24 cellular contexts compared by ENCODE assay signal in the genomic region with DNA sequence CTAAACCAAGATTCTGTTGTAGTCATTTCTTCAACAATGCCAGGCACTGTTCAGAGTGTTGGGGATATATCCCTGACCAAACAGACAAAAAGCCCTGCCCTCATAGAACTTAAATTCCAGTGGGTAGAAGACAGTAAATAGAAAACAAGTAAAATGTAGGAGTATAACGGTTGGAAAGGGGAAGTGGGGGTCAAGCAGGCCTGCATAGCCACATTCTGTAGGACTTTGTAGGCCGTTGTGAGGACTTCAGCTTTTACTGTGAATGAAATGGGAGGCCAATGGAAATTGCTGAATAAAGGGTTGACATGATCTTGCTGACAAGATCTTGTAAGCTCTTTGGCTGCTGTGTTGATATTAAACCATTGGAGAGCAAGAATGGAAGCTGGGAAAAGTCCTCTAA. TPM values are rescaled to one million over a fixed set of nuclear protein-coding genes. Genes with fewer than 3 reads are reported as not detected.
DNase-seq lines count a peak whose midpoint lies in the region; ATAC-seq, FAIRE-seq and TF ChIP-seq lines count a peak whose summit lies in the region.
"Had no signal": no experiment of that assay in that cellular context is flagged by ENCODE, and none has a peak within 500 bp of the region (broad histone marks: within the 10 kb centered on the region; RNA-seq: fewer than 3 reads in every experiment).

No MANE protein-coding gene starts in this region.

- no peaks in the 10 kb centered on the region for H3K9me1 ChIP-seq in K562 (ENCODE audit: control insufficient read depth, insufficient read depth, low read length)

- H3K4me1 ChIP-seq in ACC112 (ENCODE audit: control insufficient read depth, insufficient read depth, low read length, unreplicated experiment) (peaks cover 25% of the 10 kb centered on the region), K562 (replicated peaks in 1 of 2; ENCODE audit: control insufficient read depth in 2 of 2, insufficient read depth in 2 of 2, low read length in 2 of 2) (peaks cover 5 to 15% of the 10 kb centered on the region in 2 experiments; a peak in 4 of 5 replicates)
- H3K4me1 ChIP-seq in BLaER1 treated with 17β-estradiol and CSF1 and Interleukin-3, amounts not matched to agents 10 nM and 100 nM = peaks cover 23 to 50% (median 40%) of the 10 kb centered on the region in 10 experiments

- POLR2A ChIA-PET in K562 (lab: Yijun Ruan, JAX) = no interaction called here

- peaks cover 21% of the 10 kb centered on the region for H3K4me1 Mint-ChIP-seq in endothelial cell (ENCODE audit: unreplicated experiment)

- peaks cover 4% of the 10 kb centered on the region for H3K36me3 Mint-ChIP-seq in endothelial cell (ENCODE audit: low read depth, unreplicated experiment)

- peaks cover 0 to 22% (median 6%) of the 10 kb centered on the region in 11 experiments; a peak in 6 of 22 replicates for H4K20me1 ChIP-seq in BLaER1 treated with 17β-estradiol and CSF1 and Interleukin-3, amounts not matched to agents 10 nM and 100 nM
- no peaks in the 10 kb centered on the region for H4K20me1 ChIP-seq in K562 (replicated peaks; ENCODE audit: control insufficient read depth, insufficient read depth, low read length)

- 78% methylated on average over 2 of the region's 2 CpGs for WGBS in K562 (ENCODE audit: insufficient coverage, low coverage, missing lambda C conversion rate)

- peak overlapping the region in 10 of 11 experiments; percentile 84 to 98 (median 91); a peak in 17 of 22 replicates for H3K4me2 ChIP-seq in BLaER1 treated with 17β-estradiol and CSF1 and Interleukin-3, amounts not matched to agents 10 nM and 100 nM
- H3K4me2 ChIP-seq in K562 (ENCODE audit: insufficient read depth, low read length) = no peak overlapping the region

- no peaks in the 10 kb centered on the region for H3K9me3 Mint-ChIP-seq in endothelial cell (ENCODE audit: unreplicated experiment)
- H3K9me3 Mint-ChIP-seq: CD4-positive, alpha-beta memory T cell had no signal

- no peak for TF ChIP-seq POLR2A in K562 (conservative IDR thresholded peaks at IDR 0.05)

- no peak overlapping the region for H3K27ac ChIP-seq in ACC112 (ENCODE audit: low read depth, low read length)
- H3K27ac ChIP-seq in BLaER1 treated with 17β-estradiol and CSF1 and Interleukin-3, amounts not matched to agents 10 nM and 100 nM = no peak overlapping the region
- H3K27ac ChIP-seq in K562 (ENCODE audit: extremely low read depth, low read depth, low read length) = no peak overlapping the region
- H3K27ac ChIP-seq: PC-9 had no signal

- TF ChIP-seq CTCF in K562 (IDR thresholded peaks at IDR 0.05 in 2 of 3, conservative IDR thresholded peaks at IDR 0.05 in 1 of 3; ENCODE audit: insufficient read depth in 2 of 3, low read depth in 1 of 3, low read length in 3 of 3) = no peak
- TF ChIP-seq CTCF in endothelial cell (IDR thresholded peaks at IDR 0.05; ENCODE audit: unreplicated experiment) = no peak

- H2AFZ ChIP-seq in ACC112 (ENCODE audit: low read length, unreplicated experiment) (no peak overlapping the region), K562 (ENCODE audit: low read depth, low read length) (no peak overlapping the region)
- H2AFZ ChIP-seq: PC-9 had no signal

- H3K9ac ChIP-seq in BLaER1 treated with 17β-estradiol and CSF1 and Interleukin-3, amounts not matched to agents 10 nM and 100 nM = no peak overlapping the region
- 0 out of 4 replicates have a peak overlapping the region, but pooled peaks of 1 of the 2 experiments have one; percentile 6 for H3K9ac ChIP-seq in K562 (ENCODE audit: insufficient read depth in 1 of 2, low read depth in 2 of 2, low read length in 2 of 2)
- H3K9ac ChIP-seq: SK-N-SH had no signal

- peaks cover 3% of the 10 kb centered on the region for H3K27me3 Mint-ChIP-seq in endothelial cell (ENCODE audit: unreplicated experiment)
- H3K27me3 Mint-ChIP-seq: CD4-positive, alpha-beta memory T cell had no signal

- no peak for ATAC-seq in K562
- ATAC-seq: HepG2 had no signal

- H3K4me3 Mint-ChIP-seq in endothelial cell (ENCODE audit: unreplicated experiment) = no peak overlapping the region

- in situ Hi-C loops in K562 (cut with MboI) = no loop called here

- TF ChIP-seq RAD21 in K562 (CRISPR knock-in tag; conservative IDR thresholded peaks at IDR 0.05 in 1 of 2, IDR thresholded peaks at IDR 0.05 in 1 of 2) = no peak

- H3K4me3 ChIP-seq in ACC112 (ENCODE audit: low read depth, low read length) (0 out of 2 replicates have a peak overlapping the region, but pooled peaks have one; percentile 98), K562 (no peak overlapping the region)
- H3K4me3 ChIP-seq in BLaER1 treated with 17β-estradiol and CSF1 and Interleukin-3, amounts not matched to agents 10 nM and 100 nM = peak overlapping the region in 1 of 10 experiments; percentile 89; a peak in 1 of 20 replicates
- H3K4me3 ChIP-seq: PC-9 had no signal

- intact Hi-C loops in K562 (cut with micrococcal nuclease) = no loop called here

- H3K36me3 ChIP-seq in ACC112 (ENCODE audit: insufficient read depth, low read length) (0 out of 2 replicates have a peak, but pooled peaks cover 9% of the 10 kb centered on the region), K562 (ENCODE audit: control insufficient read depth, insufficient read depth, low read length) (peaks cover 63% of the 10 kb centered on the region)
- peaks cover 41 to 73% (median 64%) of the 10 kb centered on the region in 11 experiments for H3K36me3 ChIP-seq in BLaER1 treated with 17β-estradiol and CSF1 and Interleukin-3, amounts not matched to agents 10 nM and 100 nM

- no TSS peak for BruUV-seq in K562 (replicated peaks; lab: Mats Ljungman, UMichigan)

- H3K79me2 ChIP-seq in ACC112 (ENCODE audit: control insufficient read depth, insufficient read depth, low read length, unreplicated experiment) (peaks cover 51% of the 10 kb centered on the region), K562 (ENCODE audit: control insufficient read depth, insufficient read depth, low read length) (peaks cover 48% of the 10 kb centered on the region)

- CTCF ChIA-PET in K562 (lab: Yijun Ruan, JAX; ENCODE audit: low intra/inter-chr PET ratio) = no interaction called here

- H3K27ac Mint-ChIP-seq in endothelial cell (ENCODE audit: unreplicated experiment) = no peak overlapping the region

- DNase-seq in MV-4-11 (lab: John Stamatoyannopoulos, UW) (peak; percentile 25), K562 (ENCODE audit: extremely low read depth in 1 of 4, low spot score in 3 of 4) (no peak), endothelial cell (ENCODE audit: low spot score) (no peak)
- DNase-seq in effector CD4-positive, alpha-beta T cell = no peak
- no peak for DNase-seq in activated effector memory CD4-positive, alpha-beta T cell treated with Interleukin-2 at 50 U/mL for 16 hours
- DNase-seq: Caco-2; CD4-positive, alpha-beta memory T cell; DMS 273 treated with DMSO at 0.1 percent for 48 hours; DMS79 treated with DMSO at 0.1 percent for 48 hours; KG1; NCI-H1417; NCI-H1694 treated with DMSO at 0.1 percent for 48 hours; NCI-H2081 treated with DMSO at 0.1 percent for 48 hours; NCI-H2171 treated with DMSO at 0.1 percent for 48 hours; NCI-H446; NCI-H526; PC-9; SIG-M5; SK-N-SH had no signal

- H3K27me3 ChIP-seq in ACC112 (ENCODE audit: insufficient read depth, low read length) (no peaks in the 10 kb centered on the region), K562 (ENCODE audit: control insufficient read depth in 2 of 2, insufficient read depth in 2 of 2, low read length in 2 of 2) (no peaks in the 10 kb centered on the region)
- no peaks in the 10 kb centered on the region for H3K27me3 ChIP-seq in BLaER1 treated with 17β-estradiol and CSF1 and Interleukin-3, amounts not matched to agents 10 nM and 100 nM

- no peaks in the 10 kb centered on the region for H3K9me3 ChIP-seq in BLaER1 treated with 17β-estradiol and CSF1 and Interleukin-3, amounts not matched to agents 10 nM and 100 nM (replicated peaks in 1 of 11)
- no peaks in the 10 kb centered on the region for H3K9me3 ChIP-seq in K562 (replicated peaks; ENCODE audit: control insufficient read depth, insufficient read depth, low read depth, low read length)
- H3K9me3 ChIP-seq: Caco-2, SK-N-SH had no signal

- FAIRE-seq in K562 (lab: Jason Lieb, UNC) = no peak
- FAIRE-seq: GM12892, GM18507, HepG2 had no signal

- TF ChIP-seq EP300 in K562 (IDR thresholded peaks at IDR 0.05; ENCODE audit: low read length) = no peak

RNA-seq across cellular contexts. Expression of a gene that starts 1.8 kb away (rescaled TPM):
- total RNA-seq in K562 (2011; cell fraction: chromatin; rRNA removed; ENCODE audit: low replicate concordance) = 31.8 and 43.4 TPM in 2 replicates
- 23.3 and 25.0 TPM in 2 replicates for total RNA-seq in K562 (2011; cell fraction: nucleolus; rRNA removed)
- total RNA-seq in K562 (2011; cell fraction: nucleoplasm; rRNA removed) = 25.3 and 42.7 TPM in 2 replicates
- total RNA-seq in K562 (2014; rRNA removed) (54.9 and 75.7 TPM in 2 replicates), K562 (2014; rRNA removed; fragmentation: Illumina TruSeq; extraction: Trizol) (40.4 and 44.8 TPM in 2 replicates), K562 (2015; rRNA removed; fragmentation: Illumina TruSeq; extraction: Trizol) (51.3 and 52.9 TPM in 2 replicates), K562 (2021) (61.1 and 72.9 TPM in 2 replicates), endothelial cell (ENCODE audit: unreplicated experiment) (42.9 TPM)
- polyA plus RNA-seq in K562 (2011; rRNA removed) (57.3 and 67.3 TPM in 2 replicates), K562 (2014; fragmentation: Illumina TruSeq; extraction: Trizol) (53.1 and 54.1 TPM in 2 replicates), K562 (2014; fragmentation: Nextera tagmentation; extraction: Ambion mirVana) (10 to 100 TPM; 28.3 to 39.4 TPM), K562 (2014; rRNA removed) (83.2 and 90.3 TPM in 2 replicates)
- 54.0 and 96.1 TPM in 2 replicates for polyA plus RNA-seq in K562 (2011; cell fraction: cytosol; rRNA removed)
- polyA plus RNA-seq in K562 (2011; cell fraction: nucleus; rRNA removed) = 30.1 and 33.7 TPM in 2 replicates
- polyA plus RNA-seq in K562 (2012) = 39.9 and 51.0 TPM in 2 replicates
- polyA minus RNA-seq in K562 (2011; rRNA and poly(A)+ RNA removed) = 20.8 and 28.3 TPM in 2 replicates
- 21.4 and 27.4 TPM in 2 replicates for polyA minus RNA-seq in K562 (2011; cell fraction: cytosol; rRNA and poly(A)+ RNA removed)
- polyA minus RNA-seq in K562 (2011; cell fraction: nucleus; rRNA and poly(A)+ RNA removed) = 13.7 and 19.4 TPM in 2 replicates

RNA-seq across cellular contexts. Expression of a gene that starts 2.1 kb away (rescaled TPM):
- total RNA-seq in K562 (2011; cell fraction: chromatin; rRNA removed; ENCODE audit: low replicate concordance) = 21.6 and 31.4 TPM in 2 replicates
- total RNA-seq in K562 (2011; cell fraction: nucleolus; rRNA removed) = 20.0 and 23.3 TPM in 2 replicates
- total RNA-seq in K562 (2011; cell fraction: nucleoplasm; rRNA removed) = 28.5 and 34.7 TPM in 2 replicates
- total RNA-seq in K562 (2014; rRNA removed) (43.0 and 44.7 TPM in 2 replicates), K562 (2014; rRNA removed; fragmentation: Illumina TruSeq; extraction: Trizol) (49.2 and 55.0 TPM in 2 replicates), K562 (2015; rRNA removed; fragmentation: Illumina TruSeq; extraction: Trizol) (48.4 and 50.0 TPM in 2 replicates), K562 (2021) (41.2 and 41.9 TPM in 2 replicates), endothelial cell (ENCODE audit: unreplicated experiment) (21.2 TPM)
- polyA plus RNA-seq in K562 (2011; rRNA removed) (41.3 and 49.8 TPM in 2 replicates), K562 (2014; fragmentation: Illumina TruSeq; extraction: Trizol) (46.5 and 50.8 TPM in 2 replicates), K562 (2014; fragmentation: Nextera tagmentation; extraction: Ambion mirVana) (10 to 100 TPM; 66.9 to 71.2 TPM), K562 (2014; rRNA removed) (72.2 and 74.6 TPM in 2 replicates)
- polyA plus RNA-seq in K562 (2011; cell fraction: cytosol; rRNA removed) = 28.2 and 33.0 TPM in 2 replicates
- polyA plus RNA-seq in K562 (2011; cell fraction: nucleus; rRNA removed) = 30.7 and 36.3 TPM in 2 replicates
- 24.9 and 32.7 TPM in 2 replicates for polyA plus RNA-seq in K562 (2012)
- polyA minus RNA-seq in K562 (2011; rRNA and poly(A)+ RNA removed) = 15.8 and 19.1 TPM in 2 replicates
- 5.6 and 7.3 TPM in 2 replicates for polyA minus RNA-seq in K562 (2011; cell fraction: cytosol; rRNA and poly(A)+ RNA removed)
- polyA minus RNA-seq in K562 (2011; cell fraction: nucleus; rRNA and poly(A)+ RNA removed) = 34.6 and 48.7 TPM in 2 replicates
